8 cellular contexts compared by ENCODE assay signal in genomic region chr7:99325597-99326407, GRCh38. TPM values are rescaled to one million over a fixed set of nuclear protein-coding genes. Genes with fewer than 3 reads are reported as not detected.
DNase-seq lines count a peak whose midpoint lies in the region; ATAC-seq, FAIRE-seq and TF ChIP-seq lines count a peak whose summit lies in the region.

Gene ARPC1A (plus strand): TSS chr7:99325898. CDS start chr7:99333354, 7,456 bp downstream.

- no peaks in the 10 kb centered on the region for H3K9me3 Mint-ChIP-seq in activated naive CD8-positive, alpha-beta T cell treated with anti-CD3 and anti-CD28 coated beads, Interleukin-2, amount 50 U/mL, for 24 hours

- H3K4me1 ChIP-seq in cardiac muscle cell (ENCODE audit: low read depth) (peaks cover 35% of the 10 kb centered on the region), parathyroid adenoma (peaks cover 14% of the 10 kb centered on the region), tibial artery (peaks cover 0 to 51% (median 37%) of the 10 kb centered on the region in 4 donors)

- peak within 1 kb of the TSS; percentile 94 for H3K27ac ChIP-seq in cardiac muscle cell
- peak within 1 kb of the TSS; percentile 67 for H3K27ac ChIP-seq in parathyroid adenoma
- H3K27ac ChIP-seq in tibial artery, result peak within 1 kb of the TSS; percentile 85 to 88

- H3K27me3 ChIP-seq in cardiac muscle cell, result no peaks in the 10 kb centered on the region
- no peaks in the 10 kb centered on the region for H3K27me3 ChIP-seq in parathyroid adenoma (ENCODE audit: control insufficient read depth, insufficient read depth, low read length)
- no peaks in the 10 kb centered on the region for H3K27me3 ChIP-seq in tibial artery

- DNase-seq in GM12891 (ENCODE audit: insufficient read length, low spot score) (peak; percentile 96), NCI-H1436 (lab: John Stamatoyannopoulos, UW) (peak; percentile 81), SW480 (ENCODE audit: low spot score) (peak; percentile 97), cardiac muscle cell (ENCODE audit: low read depth in 1 of 2, low spot score in 1 of 2) (peak; percentile 96), tibial artery (peak; percentile 83 to 94)
- peak; percentile 93 for DNase-seq in activated naive CD8-positive, alpha-beta T cell treated with anti-CD3 and anti-CD28 coated beads, Interleukin-2, amount 50 U/mL, for 24 hours

- peak; percentile 92 for ATAC-seq in HG02798 (IDR thresholded peaks at IDR 0.05; ENCODE audit: poor library complexity, unreplicated experiment)
- peak; percentile 92 for ATAC-seq in activated naive CD8-positive, alpha-beta T cell treated with anti-CD3 and anti-CD28 coated beads, Interleukin-2, amount 50 U/mL, for 24 hours

- TF ChIP-seq CTCF in cardiac muscle cell (IDR thresholded peaks at IDR 0.05; ENCODE audit: low read depth, low read length) (peak; percentile 18), parathyroid adenoma (IDR thresholded peaks at IDR 0.05) (peak; percentile 18), tibial artery (IDR thresholded peaks at IDR 0.05) (peak in 1 of 2 experiments; percentile 17)

- FAIRE-seq in GM12891 (lab: Jason Lieb, UNC), result peak; percentile 98

- peak within 1 kb of the TSS; percentile 92 for H3K4me3 ChIP-seq in cardiac muscle cell
- H3K4me3 ChIP-seq in parathyroid adenoma (ENCODE audit: low read depth, low read length), result peak within 1 kb of the TSS; percentile 98
- peak within 1 kb of the TSS; percentile 85 to 94 for H3K4me3 ChIP-seq in tibial artery

- peaks cover 32% of the 10 kb centered on the region for H3K79me2 ChIP-seq in parathyroid adenoma

- H3K9ac ChIP-seq in parathyroid adenoma, result peak within 1 kb of the TSS; percentile 86

- H2AFZ ChIP-seq in parathyroid adenoma, result peak within 1 kb of the TSS; percentile 99

- H3K4me1 Mint-ChIP-seq in activated naive CD8-positive, alpha-beta T cell treated with anti-CD3 and anti-CD28 coated beads, Interleukin-2, amount 50 U/mL, for 24 hours, result peaks cover 43% of the 10 kb centered on the region

- H3K4me2 ChIP-seq in parathyroid adenoma (ENCODE audit: low read length), result peak within 1 kb of the TSS; percentile 56

- intact Hi-C loops in tibial artery (cut with DNase I; ENCODE audit: low total_unique reads), result no loop called here

- peak; percentile 96 for TF ChIP-seq POLR2A in GM12891 (IDR thresholded peaks at IDR 0.05; ENCODE audit: low read depth, low read length)

- H3K4me3 Mint-ChIP-seq in activated naive CD8-positive, alpha-beta T cell treated with anti-CD3 and anti-CD28 coated beads, Interleukin-2, amount 50 U/mL, for 24 hours, result peak within 1 kb of the TSS; percentile 87

- H3K9me3 ChIP-seq in cardiac muscle cell (ENCODE audit: low read depth) (no peaks in the 10 kb centered on the region), parathyroid adenoma (ENCODE audit: control insufficient read depth, low read length) (no peaks in the 10 kb centered on the region), tibial artery (no peaks in the 10 kb centered on the region)

- no peaks in the 10 kb centered on the region for H3K27me3 Mint-ChIP-seq in activated naive CD8-positive, alpha-beta T cell treated with anti-CD3 and anti-CD28 coated beads, Interleukin-2, amount 50 U/mL, for 24 hours

- no peaks in the 10 kb centered on the region for H3K36me3 ChIP-seq in cardiac muscle cell
- no peaks in the 10 kb centered on the region for H3K36me3 ChIP-seq in parathyroid adenoma (ENCODE audit: control insufficient read depth, insufficient read depth, low read length)
- no peaks in the 10 kb centered on the region for H3K36me3 ChIP-seq in tibial artery

- peak within 1 kb of the TSS; percentile 78 for H3K27ac Mint-ChIP-seq in activated naive CD8-positive, alpha-beta T cell treated with anti-CD3 and anti-CD28 coated beads, Interleukin-2, amount 50 U/mL, for 24 hours

- peaks cover 7% of the 10 kb centered on the region for H3K36me3 Mint-ChIP-seq in activated naive CD8-positive, alpha-beta T cell treated with anti-CD3 and anti-CD28 coated beads, Interleukin-2, amount 50 U/mL, for 24 hours (ENCODE audit: low read depth)

TF ChIP-seq in GM12891, 5 proteins besides CTCF, POLR2A, EP300 and RAD21:
- TF ChIP-seq TAF1 (IDR thresholded peaks at IDR 0.05; ENCODE audit: low read depth, low read length) (peak; percentile 87), POLR2AphosphoS5 (IDR thresholded peaks at IDR 0.05; ENCODE audit: low read depth, low read length) (peak; percentile 97), SPI1 (IDR thresholded peaks at IDR 0.05; ENCODE audit: low read depth, low read length) (peak; percentile 29; the same call in 1 of the 2 replicates), PAX5 (IDR thresholded peaks at IDR 0.05; ENCODE audit: insufficient read depth, low read length, severe bottlenecking) (no peak), POU2F2 (IDR thresholded peaks at IDR 0.05; ENCODE audit: low read depth, low read length) (peak; percentile 30; the same call in 1 of the 2 replicates)
TF ChIP-seq in GM12891: peak in this region for 4.

RNA-seq across cellular contexts. Expression of gene ARPC1A, which starts in this region (rescaled TPM):
- 54.7 TPM for polyA plus RNA-seq in GM12891 (2012; ENCODE audit: low read depth, missing spikeins)
- 198 and 216 TPM in 2 replicates for total RNA-seq in cardiac muscle cell
- polyA plus RNA-seq in cardiac muscle cell, result 331 and 385 TPM in 2 replicates

Comparison
In these comparisons a context has a peak if more than half of its experiments do, and no peak if none do; other contexts are left out.
1. Peak in every context shown above with its lines: DNase-seq, ATAC-seq, H3K4me3 ChIP-seq and H3K27ac ChIP-seq.